In genomic region chr14:72603639-72604038, GRCh38 we compare ENCODE assay signal across 23 cellular contexts.
"Had no signal": no experiment of that assay in that cellular context is flagged by ENCODE, and none has a peak within 500 bp of the region (broad histone marks: within the 10 kb centered on the region; RNA-seq: fewer than 3 reads in every experiment).

No MANE protein-coding gene starts in this region.

- H3K4me3 Mint-ChIP-seq: activated CD4-positive, alpha-beta T cell treated with anti-CD3 and anti-CD28 coated beads, Interleukin-2, amount 10 ng/mL, durations not matched to agents 7 days and 5 days; activated CD8-positive, alpha-beta T cell treated with anti-CD3 and anti-CD28 coated beads, Interleukin-2, amount 10 ng/mL, durations not matched to agents 7 days and 5 days; activated T-cell treated with anti-CD3 and anti-CD28 coated beads, Interleukin-2, amount 50 U/mL, for 72 hours; effector memory CD8-positive, alpha-beta T cell; mesothelial cell of epicardium; nephron progenitor cell; T-helper 1 cell treated with Interleukin-12 subunit alpha and Interleukin-12 subunit beta and Interleukin-4 antibody, amounts not matched to agents 30 μg/mL and 1 μg/mL, for 36 hours had no signal

- FAIRE-seq: frontal cortex, kidney had no signal

- H3K36me3 ChIP-seq: cardiac muscle cell, left lung, tibial artery had no signal

- H3K27me3 ChIP-seq: cardiac muscle cell had no signal

- ATAC-seq: activated CD4-positive, CD25-positive, alpha-beta regulatory T cell treated with anti-CD3 and anti-CD28 coated beads, Interleukin-2, amount 50 U/mL, for 24 hours; activated CD8-positive, alpha-beta T cell treated with anti-CD3 and anti-CD28 coated beads, Interleukin-2, amount 10 ng/mL, durations not matched to agents 7 days and 5 days; activated T-cell treated with anti-CD3 and anti-CD28 coated beads, Interleukin-2, amount 50 U/mL, for 72 hours; effector memory CD8-positive, alpha-beta T cell; left lung; stimulated activated naive CD8-positive, alpha-beta T cell treated with anti-CD3 and anti-CD28 coated beads, Interleukin-15, Interleukin-2, amounts not matched to agents 100 U/mL and 50 U/mL, for 24 hours had no signal

- H3K27ac ChIP-seq: cardiac muscle cell, left lung, tibial artery had no signal

- H3K27ac Mint-ChIP-seq: activated CD4-positive, alpha-beta T cell treated with anti-CD3 and anti-CD28 coated beads, Interleukin-2, amount 10 ng/mL, durations not matched to agents 7 days and 5 days; activated CD8-positive, alpha-beta T cell treated with anti-CD3 and anti-CD28 coated beads, Interleukin-2, amount 10 ng/mL, durations not matched to agents 7 days and 5 days; activated T-cell treated with anti-CD3 and anti-CD28 coated beads, Interleukin-2, amount 50 U/mL, for 72 hours; effector memory CD8-positive, alpha-beta T cell; mesothelial cell of epicardium; nephron progenitor cell; T-helper 1 cell treated with Interleukin-12 subunit alpha and Interleukin-12 subunit beta and Interleukin-4 antibody, amounts not matched to agents 30 μg/mL and 1 μg/mL, for 36 hours had no signal

- H3K9me3 ChIP-seq: left lung, tibial artery had no signal

- H3K36me3 Mint-ChIP-seq: mesothelial cell of epicardium had no signal

- H3K4me3 ChIP-seq: cardiac muscle cell, left lung, tibial artery had no signal

- DNase-seq: activated CD4-positive, alpha-beta T cell treated with anti-CD3 and anti-CD28 coated beads, Interleukin-2, amount 10 ng/mL, durations not matched to agents 7 days and 5 days; activated CD8-positive, alpha-beta memory T cell treated with anti-CD3 and anti-CD28 coated beads, Interleukin-2, amount 50 U/mL, for 4 hours; activated CD8-positive, alpha-beta T cell treated with anti-CD3 and anti-CD28 coated beads, Interleukin-2, amount 10 ng/mL, durations not matched to agents 7 days and 5 days; activated effector memory CD4-positive, alpha-beta T cell treated with anti-CD3 and anti-CD28 coated beads, Interleukin-2, amount 50 U/mL, for 16 hours; activated naive CD4-positive, alpha-beta T cell treated with anti-CD3 and anti-CD28 coated beads, Interleukin-2, amount 50 U/mL, for 16 hours; activated T-cell treated with anti-CD3 and anti-CD28 coated beads, Interleukin-2, amount 50 U/mL, for 72 hours; effector memory CD8-positive, alpha-beta T cell; hypothalamus; kidney; left lung; nephron progenitor cell; nucleus accumbens; posterior cingulate gyrus; stimulated activated CD4-positive, alpha-beta T cell treated with anti-CD3 and anti-CD28 coated beads, Interleukin-12 subunit alpha, Interleukin-12 subunit beta, amount 100 ng/mL, for 4 hours; stimulated activated CD4-positive, alpha-beta T cell treated with anti-CD3 and anti-CD28 coated beads, Interleukin-1b, Interleukin-23, amount 100 ng/mL, for 48 hours; stimulated activated naive CD8-positive, alpha-beta T cell treated with anti-CD3 and anti-CD28 coated beads, Interleukin-15, Interleukin-2, amounts not matched to agents 100 U/mL and 50 U/mL, for 24 hours; substantia nigra; tibial artery had no signal

- H3K4me1 ChIP-seq: left lung, tibial artery had no signal

- H3K9me3 Mint-ChIP-seq: activated CD4-positive, alpha-beta T cell treated with anti-CD3 and anti-CD28 coated beads, Interleukin-2, amount 10 ng/mL, durations not matched to agents 7 days and 5 days; activated T-cell treated with anti-CD3 and anti-CD28 coated beads, Interleukin-2, amount 50 U/mL, for 72 hours; effector memory CD8-positive, alpha-beta T cell; mesothelial cell of epicardium; nephron progenitor cell; T-helper 1 cell treated with Interleukin-12 subunit alpha and Interleukin-12 subunit beta and Interleukin-4 antibody, amounts not matched to agents 30 μg/mL and 1 μg/mL, for 36 hours had no signal
